In genomic region chr3:116442331-116443021, GRCh38 we compare ENCODE assay signal across 24 cellular contexts. TPM values are rescaled to one million over a fixed set of nuclear protein-coding genes. Genes with fewer than 3 reads are reported as not detected.
DNase-seq lines count a peak whose midpoint lies in the region; ATAC-seq and TF ChIP-seq lines count a peak whose summit lies in the region.
"Had no signal": no experiment of that assay in that cellular context is flagged by ENCODE, and none has a peak within 500 bp of the region (broad histone marks: within the 10 kb centered on the region; RNA-seq: fewer than 3 reads in every experiment).

No MANE protein-coding gene starts in this region.

- TF ChIP-seq CTCF in A673 (conservative IDR thresholded peaks at IDR 0.05; ENCODE audit: low read depth, low read length): no peak
- no peak for TF ChIP-seq CTCF in astrocyte of the cerebellum (IDR thresholded peaks at IDR 0.05; ENCODE audit: low read depth, low read length, missing control alignments)
- TF ChIP-seq CTCF in kidney epithelial cell (IDR thresholded peaks at IDR 0.05; ENCODE audit: insufficient read depth, low read length, poor library complexity, severe bottlenecking): no peak
- TF ChIP-seq CTCF in colonic mucosa (IDR thresholded peaks at IDR 0.05): no peak

- CTCF ChIA-PET in A673 (lab: Charles Lee) (no interaction called here), HEK293T (lab: Yijun Ruan, JAX) (no interaction called here)

- H3K4me1 ChIP-seq in A673 (ENCODE audit: insufficient read depth, low read length, poor library complexity, severe bottlenecking) (peaks cover 9% of the 10 kb centered on the region), neuron (ENCODE audit: insufficient read depth, low read length) (peaks cover 38% of the 10 kb centered on the region), SJCRH30 (no peaks in the 10 kb centered on the region), colonic mucosa (no peaks in the 10 kb centered on the region)
- H3K4me1 ChIP-seq: ascending aorta, BLaER1, uterus had no signal

- ATAC-seq in HG02938 (IDR thresholded peaks at IDR 0.05; ENCODE audit: unreplicated experiment): no peak
- ATAC-seq: GM12878, HCT116, mucosa of descending colon had no signal

- H3K27ac ChIP-seq in A673 (ENCODE audit: low read depth, low read length, poor library complexity, severe bottlenecking): no peak overlapping the region
- no peak overlapping the region for H3K27ac ChIP-seq in SJCRH30
- no peak overlapping the region for H3K27ac ChIP-seq in colonic mucosa
- H3K27ac ChIP-seq: ascending aorta, BLaER1, stomach, uterus had no signal

- POLR2A ChIA-PET in A673 (lab: Charles Lee; ENCODE audit: low non-redundant PET) (no interaction called here), HEK293T (lab: Yijun Ruan, JAX) (no interaction called here)

- H3K9me3 ChIP-seq in A673 (ENCODE audit: low read depth, low read length, poor library complexity, severe bottlenecking) (no peaks in the 10 kb centered on the region), neuron (ENCODE audit: low read length) (no peaks in the 10 kb centered on the region), SJCRH30 (replicated peaks) (no peaks in the 10 kb centered on the region), colonic mucosa (no peaks in the 10 kb centered on the region)
- H3K9me3 ChIP-seq: ascending aorta, BLaER1, mucosa of descending colon, stomach, uterus had no signal

- H2AFZ ChIP-seq in neuron (ENCODE audit: low read depth, low read length): peak overlapping the region; percentile 88

- in situ Hi-C loops in astrocyte of the cerebellum (cut with HindIII; ENCODE audit: low sequenced_read_pairs): no loop called here

- H3K27me3 ChIP-seq in A673 (replicated peaks; ENCODE audit: insufficient read depth, low read depth, low read length, poor library complexity): no peaks in the 10 kb centered on the region
- H3K27me3 ChIP-seq in kidney epithelial cell (ENCODE audit: control insufficient read depth, insufficient read depth, low read length): no peaks in the 10 kb centered on the region
- H3K27me3 ChIP-seq in neuron (ENCODE audit: insufficient read depth, low read length): no peaks in the 10 kb centered on the region
- H3K27me3 ChIP-seq in SJCRH30: no peaks in the 10 kb centered on the region
- H3K27me3 ChIP-seq in colonic mucosa: no peaks in the 10 kb centered on the region
- H3K27me3 ChIP-seq: ascending aorta, uterus had no signal

- H3K4me3 ChIP-seq in A673 (ENCODE audit: low read depth, low read length, poor library complexity, severe bottlenecking) (peak overlapping the region; percentile 56), astrocyte of the cerebellum (ENCODE audit: low read depth, low read length) (peak overlapping the region; percentile 20), kidney epithelial cell (ENCODE audit: low read depth, low read length) (peak overlapping the region; percentile 0), neuron (ENCODE audit: low read length) (peak overlapping the region; percentile 61), SJCRH30 (no peak overlapping the region), colonic mucosa (no peak overlapping the region)
- H3K4me3 ChIP-seq: BLaER1, GM12878, mucosa of descending colon, uterus had no signal

- no peaks in the 10 kb centered on the region for H3K36me3 ChIP-seq in A673 (ENCODE audit: insufficient read depth, low read length, poor library complexity, severe bottlenecking)
- H3K36me3 ChIP-seq in kidney epithelial cell (ENCODE audit: control insufficient read depth, insufficient read depth, low read length): no peaks in the 10 kb centered on the region
- no peaks in the 10 kb centered on the region for H3K36me3 ChIP-seq in neuron (ENCODE audit: insufficient read depth, low read length)
- no peaks in the 10 kb centered on the region for H3K36me3 ChIP-seq in SJCRH30
- no peaks in the 10 kb centered on the region for H3K36me3 ChIP-seq in colonic mucosa
- H3K36me3 ChIP-seq: ascending aorta, BLaER1, stomach, uterus had no signal

- intact Hi-C loops in A673 (cut with micrococcal nuclease; ENCODE audit: unreplicated experiment): loop anchor here (10.0 kb wide), 2 partner anchors 312 to 458 kb away; no protein-coding TSS in a partner anchor
- intact Hi-C loops in colonic mucosa (cut with DNase I): no loop called here

- DNase-seq in A673 (ENCODE audit: low spot score) (no peak), astrocyte of the cerebellum (ENCODE audit: low read depth) (no peak), kidney epithelial cell (ENCODE audit: low read depth) (no peak), HEK293T (ENCODE audit: extremely low spot score) (no peak), SJCRH30 (no peak), colonic mucosa (no peak)
- DNase-seq: activated naive CD4-positive, alpha-beta T cell treated with anti-CD3 and anti-CD28 coated beads, Interleukin-2, amount 50 U/mL, for 16 hours; activated T-cell treated with anti-CD3 and anti-CD28 coated beads, Interleukin-2, amount 50 U/mL, for 48 hours; cortex of kidney; GF-D8; kidney glomerular epithelial cell; mucosa of descending colon; NCI-H1436; stimulated activated CD4-positive, alpha-beta T cell treated with anti-CD3 and anti-CD28 coated beads, Interleukin-2, amount 100 ng/mL, for 24 hours; stomach; T-helper 9 cell; uterus had no signal

- BruUV-seq in A673 (replicated peaks; lab: Mats Ljungman, UMichigan): no TSS peak

- no peak overlapping the region for H3K9ac ChIP-seq in colonic mucosa (ENCODE audit: low read depth in 2 of 2, low read length in 2 of 2)
- H3K9ac ChIP-seq: BLaER1 had no signal

TF ChIP-seq in HEK293T, 16 proteins besides CTCF, POLR2A, EP300 and RAD21:
- no peak for TF ChIP-seq SP1 (IDR thresholded peaks at IDR 0.05)
TF ChIP-seq in HEK293T: peak in this region for 0.

RNA-seq across cellular contexts. Expression of gene LSAMP, which starts 2.8 kb away (rescaled TPM):
- total RNA-seq in A673 (2021): 10.1 and 12.5 TPM in 2 replicates
- 10.2 and 12.2 TPM in 2 replicates for total RNA-seq in kidney epithelial cell
- under 0.01 and 0.02 TPM in 2 replicates for total RNA-seq in SJCRH30 (2014; rRNA removed; shearing (Covaris generic))
- total RNA-seq in colonic mucosa: 1 to 10 TPM; 1.1 to 5.9 TPM
- total RNA-seq: MCF 10A had no signal

Comparison
In these comparisons a context has a peak if more than half of its experiments do, and no peak if none do; other contexts are left out.
1. H3K4me3 ChIP-seq: peak in A673 (single experiment), astrocyte of the cerebellum (single experiment), kidney epithelial cell (single experiment) and neuron (single experiment); none in SJCRH30 (single experiment) and colonic mucosa (single experiment).